In genomic region chr4:4488405-4489404, GRCh38 we compare ENCODE assay signal across 1 cellular context.
TF ChIP-seq lines count a peak whose summit lies in the region.

No MANE protein-coding gene starts in this region.

TF ChIP-seq in GM23338, 12 proteins besides CTCF, POLR2A, EP300 and RAD21 (continued from another document):
- TF ChIP-seq ZNF462 (CRISPR knock-in tag; IDR thresholded peaks at IDR 0.05) (no peak), NANOG (IDR thresholded peaks at IDR 0.05; ENCODE audit: borderline replicate concordance) (no peak), EZH2 (IDR thresholded peaks at IDR 0.05; ENCODE audit: low read depth, unreplicated experiment) (no peak), CREB1 (CRISPR knock-in tag; IDR thresholded peaks at IDR 0.05; ENCODE audit: low read depth) (no peak)
TF ChIP-seq in GM23338: peak in this region for 0.
